10 cellular contexts compared by ENCODE assay signal in genomic region chr22:40224702-40225101, GRCh38. TPM values are rescaled to one million over a fixed set of nuclear protein-coding genes. Genes with fewer than 3 reads are reported as not detected.
DNase-seq lines count a peak whose midpoint lies in the region; ATAC-seq and TF ChIP-seq lines count a peak whose summit lies in the region.
"Had no signal": no experiment of that assay in that cellular context is flagged by ENCODE, and none has a peak within 500 bp of the region (broad histone marks: within the 10 kb centered on the region; RNA-seq: fewer than 3 reads in every experiment).

No MANE protein-coding gene starts in this region.

- H3K9me3 Mint-ChIP-seq in T-cell, result no peaks in the 10 kb centered on the region
- H3K9me3 Mint-ChIP-seq in activated T-cell treated with anti-CD3 and anti-CD28 coated beads, Interleukin-2, amount 50 U/mL, for 4 hours, result no peaks in the 10 kb centered on the region

- H3K27ac ChIP-seq in ascending aorta, result no peak overlapping the region
- H3K27ac ChIP-seq: prostate gland, thyroid gland had no signal

- peak in 24 of 34 experiments; percentile 13 to 66 (median 34) for DNase-seq in T-cell
- DNase-seq in activated T-cell treated with anti-CD3 and anti-CD28 coated beads, Interleukin-2, amount 50 U/mL, for 4 hours, result peak; percentile 57
- DNase-seq in fibroblast of mammary gland (ENCODE audit: low read depth), result peak; percentile 25
- DNase-seq in stimulated activated CD8-positive, alpha-beta memory T cell treated with anti-CD3 and anti-CD28 coated beads, Interleukin-2, amount 100 ng/mL, for 48 hours (ENCODE audit: low read depth in 2 of 2), result peak; percentile 8 to 17
- DNase-seq in DMS153 treated with DMSO at 0.1 percent for 48 hours (lab: John Stamatoyannopoulos, UW; ENCODE audit: unreplicated experiment), result no peak
- no peak for DNase-seq in NCI-H1417 treated with DMSO at 0.1 percent for 48 hours (lab: John Stamatoyannopoulos, UW)
- DNase-seq in ascending aorta (ENCODE audit: low spot score in 2 of 2), result no peak
- DNase-seq in COR-L47 (lab: John Stamatoyannopoulos, UW), result no peak
- DNase-seq: thyroid gland had no signal

- peaks cover 6% of the 10 kb centered on the region for H3K36me3 Mint-ChIP-seq in T-cell
- peaks cover 6% of the 10 kb centered on the region for H3K36me3 Mint-ChIP-seq in activated T-cell treated with anti-CD3 and anti-CD28 coated beads, Interleukin-2, amount 50 U/mL, for 4 hours (ENCODE audit: insufficient read depth)

- H3K4me3 Mint-ChIP-seq in T-cell, result peak overlapping the region; percentile 26 to 52 (median 49)
- peak overlapping the region; percentile 64 for H3K4me3 Mint-ChIP-seq in activated T-cell treated with anti-CD3 and anti-CD28 coated beads, Interleukin-2, amount 50 U/mL, for 4 hours

- no peak for TF ChIP-seq CTCF in fibroblast of mammary gland (conservative IDR thresholded peaks at IDR 0.05; ENCODE audit: control insufficient read depth, insufficient read depth, low read depth, low read length)
- no peak for TF ChIP-seq CTCF in ascending aorta (IDR thresholded peaks at IDR 0.05)

- H3K36me3 ChIP-seq in ascending aorta, result no peaks in the 10 kb centered on the region
- H3K36me3 ChIP-seq: prostate gland, thyroid gland had no signal

- CTCF ChIA-PET in T-cell (lab: Charles Lee), result interaction anchor here in 1 of 2 donors (0.6 to 1.3 kb wide), 2 partner anchors 10 to 215 kb away, joined by 4 read pairs; no protein-coding TSS in a partner anchor

- H3K4me1 Mint-ChIP-seq in T-cell, result peaks cover 64 to 72% (median 68%) of the 10 kb centered on the region in 3 donors
- peaks cover 58% of the 10 kb centered on the region for H3K4me1 Mint-ChIP-seq in activated T-cell treated with anti-CD3 and anti-CD28 coated beads, Interleukin-2, amount 50 U/mL, for 4 hours (ENCODE audit: low read depth)

- intact Hi-C loops in ascending aorta (cut with DNase I), result loop anchor here (5.0 kb wide), 2 partner anchors 47 to 48 kb away; partner anchors contain the start of gene TNRC6B

- ATAC-seq in T-cell (replicated peaks in 1 of 4), result peak; percentile 84 to 97 (median 93)
- peak; percentile 100 for ATAC-seq in activated T-cell treated with anti-CD3 and anti-CD28 coated beads, Interleukin-2, amount 50 U/mL, for 4 hours

- H3K27me3 Mint-ChIP-seq in T-cell, result no peaks in the 10 kb centered on the region
- H3K27me3 Mint-ChIP-seq in activated T-cell treated with anti-CD3 and anti-CD28 coated beads, Interleukin-2, amount 50 U/mL, for 4 hours (ENCODE audit: low read depth), result no peaks in the 10 kb centered on the region

- H3K27ac Mint-ChIP-seq in T-cell, result peak overlapping the region; percentile 44 to 69

- no peaks in the 10 kb centered on the region for H3K27me3 ChIP-seq in ascending aorta
- H3K27me3 ChIP-seq: thyroid gland had no signal

- no peaks in the 10 kb centered on the region for H3K9me3 ChIP-seq in ascending aorta
- H3K9me3 ChIP-seq: prostate gland, thyroid gland had no signal

- peaks cover 11 to 26% of the 10 kb centered on the region in 2 donors for H3K4me1 ChIP-seq in ascending aorta

- H3K4me3 ChIP-seq in fibroblast of mammary gland (ENCODE audit: control insufficient read depth, low read depth, low read length) (no peak overlapping the region), ascending aorta (no peak overlapping the region)
- H3K4me3 ChIP-seq: prostate gland, thyroid gland had no signal

- POLR2A ChIA-PET in T-cell (lab: Charles Lee), result no interaction called here

RNA-seq across cellular contexts. Expression of gene TNRC6B, which starts 47.0 kb away (rescaled TPM):
- total RNA-seq in T-cell (100 to 1,000 TPM; 122 to 173 (median 143) TPM), ascending aorta (22.4 TPM)
- total RNA-seq in activated T-cell treated with anti-CD3 and anti-CD28 coated beads, Interleukin-2, amount 50 U/mL, for 4 hours, result 10 to 100 TPM; 19.4 to 21.6 (median 21.2) TPM

Comparison
In these comparisons a context has a peak if more than half of its experiments do, and no peak if none do; other contexts are left out.
1. DNase-seq: peak in T-cell (24 of 34), activated T-cell treated with anti-CD3 and anti-CD28 coated beads, Interleukin-2, amount 50 U/mL, for 4 hours (single experiment), fibroblast of mammary gland (single experiment) and stimulated activated CD8-positive, alpha-beta memory T cell treated with anti-CD3 and anti-CD28 coated beads, Interleukin-2, amount 100 ng/mL, for 48 hours (2 of 2); none in DMS153 treated with DMSO at 0.1 percent for 48 hours (single experiment), NCI-H1417 treated with DMSO at 0.1 percent for 48 hours (single experiment), ascending aorta (0 of 2) and COR-L47 (single experiment).